ENCODE assay signal across 7 cellular contexts in genomic region chr4:213175-213565, GRCh38.
DNase-seq lines count a peak whose midpoint lies in the region; ATAC-seq, FAIRE-seq and TF ChIP-seq lines count a peak whose summit lies in the region.
"Not testable (repeated sequence)": the region's sequence is repeated elsewhere in the genome, so short reads cannot be mapped to it uniquely, and the experiment has no call there.

No MANE protein-coding gene starts in this region.

- not testable (repeated sequence) for H2BK5ac ChIP-seq in H9 (ENCODE audit: insufficient read length, low read length)

- not testable (repeated sequence) for H2BK20ac ChIP-seq in H9 (ENCODE audit: low read depth, low read length, poor library complexity, severe bottlenecking)

- FAIRE-seq in keratinocyte (lab: Jason Lieb, UNC), result not testable (repeated sequence)

- H3K4me1 ChIP-seq in H9 (ENCODE audit: insufficient read depth, low read length); keratinocyte (ENCODE audit: control insufficient read depth, extremely low read depth, insufficient read depth, low read length); skeletal muscle satellite cell (ENCODE audit: control insufficient read depth, insufficient read depth, low read length): not testable (repeated sequence)

- peaks cover 9 to 10% of the 10 kb centered on the region in 2 experiments for H3K4me1 Mint-ChIP-seq in H9
- H3K4me1 Mint-ChIP-seq in activated T-cell treated with anti-CD3 and anti-CD28 coated beads, Interleukin-2, amount 50 U/mL, for 4 hours (ENCODE audit: low read depth), result peaks cover 28% of the 10 kb centered on the region
- not testable (repeated sequence) for H3K4me1 Mint-ChIP-seq in glutamatergic neuron (ENCODE audit: low read depth, unreplicated experiment)
- peaks cover 40 to 44% of the 10 kb centered on the region in 2 donors for H3K4me1 Mint-ChIP-seq in natural killer cell treated with Interleukin-12 subunit alpha and Interleukin-12 subunit beta and Interleukin-15 and Interleukin-18, amount 100 ng/mL, for 72 hours (ENCODE audit: low read depth in 2 of 2)

- dilution Hi-C loops in keratinocyte (cut with MboI; ENCODE audit: extremely low pct_ligation_motif_present, low sequenced_read_pairs), result not testable (repeated sequence)

- not testable (repeated sequence) for H2BK15ac ChIP-seq in H9 (ENCODE audit: low read depth, low read length)

- not testable (repeated sequence) for H3K14ac ChIP-seq in H9 (ENCODE audit: insufficient read depth, low read length)

- not testable (repeated sequence) for H3K27me3 Mint-ChIP-seq in H9 (ENCODE audit: low read depth); activated T-cell treated with anti-CD3 and anti-CD28 coated beads, Interleukin-2, amount 50 U/mL, for 4 hours (ENCODE audit: low read depth); glutamatergic neuron (ENCODE audit: unreplicated experiment); natural killer cell treated with Interleukin-12 subunit alpha and Interleukin-12 subunit beta and Interleukin-15 and Interleukin-18, amount 100 ng/mL, for 72 hours

- not testable (repeated sequence) for TF ChIP-seq CTCF in H9 (conservative IDR thresholded peaks at IDR 0.05); glutamatergic neuron (IDR thresholded peaks at IDR 0.05; ENCODE audit: partially characterized antibody, unreplicated experiment); keratinocyte (optimal IDR thresholded peaks at IDR 0.05 in 1 of 3, IDR thresholded peaks at IDR 0.05 in 1 of 3, conservative IDR thresholded peaks at IDR 0.05 in 1 of 3; ENCODE audit: extremely low read depth in 1 of 3, insufficient read depth in 2 of 3, low read length in 3 of 3)

- H3K56ac ChIP-seq in H9 (ENCODE audit: insufficient read length, low read depth, low read length), result not testable (repeated sequence)

- not testable (repeated sequence) for H3K9me1 ChIP-seq in keratinocyte (ENCODE audit: control insufficient read depth, extremely low read depth, insufficient read depth, low read length)

- H3K4me2 ChIP-seq in H9 (ENCODE audit: insufficient read depth, insufficient read length, low read length) (peak overlapping the region; percentile 38), keratinocyte (ENCODE audit: control insufficient read depth, extremely low read depth, insufficient read depth, low read depth, low read length) (peak overlapping the region; percentile 45), skeletal muscle satellite cell (ENCODE audit: low read length) (peak overlapping the region; percentile 73)

- not testable (repeated sequence) for H3T11ph ChIP-seq in H9 (ENCODE audit: low read length)

- H3K79me2 ChIP-seq in H9 (ENCODE audit: insufficient read depth, low read length); keratinocyte (ENCODE audit: control insufficient read depth, insufficient read depth, low read length): not testable (repeated sequence)

- not testable (repeated sequence) for H3K36me3 ChIP-seq in keratinocyte (ENCODE audit: control insufficient read depth in 2 of 2, extremely low read depth in 1 of 2, insufficient read depth in 2 of 2, low read length in 2 of 2); skeletal muscle satellite cell (ENCODE audit: insufficient read depth, low read length)

- H3K9me3 Mint-ChIP-seq in H9, result peaks cover 69 to 84% of the 10 kb centered on the region in 2 experiments
- peaks cover 34% of the 10 kb centered on the region for H3K9me3 Mint-ChIP-seq in activated T-cell treated with anti-CD3 and anti-CD28 coated beads, Interleukin-2, amount 50 U/mL, for 4 hours
- H3K9me3 Mint-ChIP-seq in glutamatergic neuron (ENCODE audit: unreplicated experiment); natural killer cell treated with Interleukin-12 subunit alpha and Interleukin-12 subunit beta and Interleukin-15 and Interleukin-18, amount 100 ng/mL, for 72 hours: not testable (repeated sequence)

- H3K9me3 ChIP-seq in H9 (ENCODE audit: control insufficient read depth, low read depth, low read length); skeletal muscle satellite cell (replicated peaks; ENCODE audit: low read length): not testable (repeated sequence)
- H3K9me3 ChIP-seq in keratinocyte (ENCODE audit: control insufficient read depth, low read depth, low read length), result peaks cover 11% of the 10 kb centered on the region

- not testable (repeated sequence) for ATAC-seq in activated T-cell treated with anti-CD3 and anti-CD28 coated beads, Interleukin-2, amount 50 U/mL, for 4 hours; natural killer cell treated with Interleukin-12 subunit alpha and Interleukin-12 subunit beta and Interleukin-15 and Interleukin-18, amount 100 ng/mL, for 72 hours

- H3K9ac ChIP-seq in H9 (ENCODE audit: extremely low read depth, insufficient read length, low read length) (peak overlapping the region; percentile 63), keratinocyte (ENCODE audit: control insufficient read depth, extremely low read depth, insufficient read depth, low read length) (peak overlapping the region; percentile 54), skeletal muscle satellite cell (ENCODE audit: low read depth, low read length) (peak overlapping the region; percentile 82)

- not testable (repeated sequence) for H3K79me1 ChIP-seq in H9 (ENCODE audit: insufficient read depth, low read depth, low read length, poor library complexity, severe bottlenecking)

- not testable (repeated sequence) for H4K20me1 ChIP-seq in H9 (ENCODE audit: control insufficient read depth, insufficient read depth, insufficient read length); keratinocyte (ENCODE audit: control insufficient read depth, extremely low read depth, insufficient read depth, low read length)

- not testable (repeated sequence) for H2AK5ac ChIP-seq in H9 (ENCODE audit: insufficient read length, low read length)

- peak overlapping the region in 1 of 3 experiments; percentile 91; a peak in 2 of 7 replicates for H3K27ac Mint-ChIP-seq in H9
- H3K27ac Mint-ChIP-seq in glutamatergic neuron (ENCODE audit: unreplicated experiment), result peak overlapping the region; percentile 73
- H3K27ac Mint-ChIP-seq in natural killer cell treated with Interleukin-12 subunit alpha and Interleukin-12 subunit beta and Interleukin-15 and Interleukin-18, amount 100 ng/mL, for 72 hours, result peak overlapping the region; percentile 37 to 38

- peaks cover 25 to 35% (median 32%) of the 10 kb centered on the region in 3 experiments for H3K36me3 Mint-ChIP-seq in H9 (ENCODE audit: insufficient read depth in 1 of 3, low read depth in 3 of 3)
- H3K36me3 Mint-ChIP-seq in activated T-cell treated with anti-CD3 and anti-CD28 coated beads, Interleukin-2, amount 50 U/mL, for 4 hours (ENCODE audit: insufficient read depth); glutamatergic neuron (ENCODE audit: unreplicated experiment): not testable (repeated sequence)
- H3K36me3 Mint-ChIP-seq in natural killer cell treated with Interleukin-12 subunit alpha and Interleukin-12 subunit beta and Interleukin-15 and Interleukin-18, amount 100 ng/mL, for 72 hours, result peaks cover 19% of the 10 kb centered on the region

- not testable (repeated sequence) for H2AFZ ChIP-seq in H9 (ENCODE audit: low read length)
- peak overlapping the region; percentile 33 for H2AFZ ChIP-seq in keratinocyte (ENCODE audit: control insufficient read depth, low read length)

- not testable (repeated sequence) for H3K4ac ChIP-seq in H9 (ENCODE audit: low read depth, low read length)

- H3K4me3 ChIP-seq in keratinocyte (ENCODE audit: control insufficient read depth in 2 of 3, extremely low read depth in 1 of 3, insufficient read depth in 2 of 3, low read depth in 1 of 3, low read length in 3 of 3) (peak overlapping the region; percentile 22 to 57 (median 42)), skeletal muscle satellite cell (ENCODE audit: low read length) (peak overlapping the region; percentile 83)

- not testable (repeated sequence) for H3K18ac ChIP-seq in H9 (ENCODE audit: insufficient read length, low read depth, low read length)

- H2BK12ac ChIP-seq in H9 (ENCODE audit: insufficient read length, low read depth, low read length), result not testable (repeated sequence)

- H3K23me2 ChIP-seq in H9 (ENCODE audit: insufficient read length, low read depth, low read length, poor library complexity, severe bottlenecking), result not testable (repeated sequence)

- not testable (repeated sequence) for H4K8ac ChIP-seq in H9 (replicated peaks; ENCODE audit: insufficient read length, low read depth, low read length)

- not testable (repeated sequence) for DNase-seq in H9; activated T-cell treated with anti-CD3 and anti-CD28 coated beads, Interleukin-2, amount 50 U/mL, for 4 hours; keratinocyte (ENCODE audit: low read depth, low spot score); natural killer cell treated with Interleukin-12 subunit alpha and Interleukin-12 subunit beta and Interleukin-15 and Interleukin-18, amount 100 ng/mL, for 72 hours (ENCODE audit: low spot score)
- DNase-seq in dermis blood vessel endothelial cell, result peak; percentile 46
- peak; percentile 38 for DNase-seq in glutamatergic neuron

- H4K91ac ChIP-seq in H9 (ENCODE audit: insufficient read length, low read depth, low read length), result not testable (repeated sequence)

- not testable (repeated sequence) for H4K5ac ChIP-seq in H9 (ENCODE audit: insufficient read length, low read depth, low read length)

- WGBS in H9 (ENCODE audit: extremely low coverage, insufficient read length, low lambda C conversion rate), result no CpG with 5 or more reads among the region's 14 CpGs

- H3K27ac ChIP-seq in H9 (ENCODE audit: insufficient read length, low read depth, low read length); keratinocyte (ENCODE audit: control insufficient read depth, insufficient read depth, low read length): not testable (repeated sequence)

- H2BK120ac ChIP-seq in H9 (ENCODE audit: low read depth, low read length, poor library complexity, severe bottlenecking), result not testable (repeated sequence)

- H3K4me3 Mint-ChIP-seq in H9 (peak overlapping the region; percentile 72 to 81), glutamatergic neuron (ENCODE audit: unreplicated experiment) (peak overlapping the region; percentile 91)
- peak overlapping the region; percentile 8 for H3K4me3 Mint-ChIP-seq in activated T-cell treated with anti-CD3 and anti-CD28 coated beads, Interleukin-2, amount 50 U/mL, for 4 hours
- peak overlapping the region; percentile 86 for H3K4me3 Mint-ChIP-seq in natural killer cell treated with Interleukin-12 subunit alpha and Interleukin-12 subunit beta and Interleukin-15 and Interleukin-18, amount 100 ng/mL, for 72 hours

- not testable (repeated sequence) for H3K27me3 ChIP-seq in H9 (ENCODE audit: insufficient read depth, low read length); skeletal muscle satellite cell (ENCODE audit: control insufficient read depth, insufficient read depth, low read length)
- H3K27me3 ChIP-seq in keratinocyte (ENCODE audit: control insufficient read depth, extremely low read depth, insufficient read depth, low read length), result peaks cover 14% of the 10 kb centered on the region

- not testable (repeated sequence) for H3K23ac ChIP-seq in H9 (ENCODE audit: insufficient read length, low read depth, low read length)

Comparison
In these comparisons a context has a peak if more than half of its experiments do, and no peak if none do; other contexts are left out.
1. H3K4me3 Mint-ChIP-seq: peak in every context shown above with its lines; median percentile 91 in glutamatergic neuron; 86 in natural killer cell treated with Interleukin-12 subunit alpha and Interleukin-12 subunit beta and Interleukin-15 and Interleukin-18, amount 100 ng/mL, for 72 hours; 76 in H9; 8 in activated T-cell treated with anti-CD3 and anti-CD28 coated beads, Interleukin-2, amount 50 U/mL, for 4 hours.